8 cellular contexts compared by ENCODE assay signal in genomic region chr10:80144302-80145131, GRCh38. TPM values are rescaled to one million over a fixed set of nuclear protein-coding genes. Genes with fewer than 3 reads are reported as not detected.
A peak's percentile ranks its signal among the peaks of the same experiment; 100 is the strongest.
DNase-seq lines count a peak whose midpoint lies in the region; ATAC-seq and TF ChIP-seq lines count a peak whose summit lies in the region.

No MANE protein-coding gene starts in this region.

- DNase-seq in GM19238 (ENCODE audit: insufficient read length, low spot score) (peak; percentile 50), NCI-H510A treated with DMSO at 0.1 percent for 48 hours (lab: John Stamatoyannopoulos, UW) (peak; percentile 65), left kidney (ENCODE audit: low read depth, low spot score) (peak; percentile 18), thoracic aorta (ENCODE audit: low spot score) (no peak), NCI-H1930 (lab: John Stamatoyannopoulos, UW) (no peak), NCI-H446 (lab: John Stamatoyannopoulos, UW) (no peak)
- DNase-seq in activated effector memory CD4-positive, alpha-beta T cell treated with Interleukin-2 at 50 U/mL for 16 hours, result peak; percentile 15

- no peaks in the 10 kb centered on the region for H3K27me3 ChIP-seq in thoracic aorta (replicated peaks; ENCODE audit: insufficient read depth)

- H3K4me1 ChIP-seq in thoracic aorta (ENCODE audit: control insufficient read depth in 1 of 2, low read depth in 2 of 2), result peaks cover 11 to 19% of the 10 kb centered on the region in 2 donors

- no peaks in the 10 kb centered on the region for H3K9me3 ChIP-seq in thoracic aorta

- ATAC-seq in HG02943 (IDR thresholded peaks at IDR 0.05; ENCODE audit: low read depth, unreplicated experiment) (peak; percentile 57), thoracic aorta (ENCODE audit: insufficient number of reproducible peaks, low FRiP score, low read depth) (no peak)

- H3K27ac ChIP-seq in thoracic aorta, result peak overlapping the region; percentile 29 to 47

- peak overlapping the region; percentile 35 for H3K4me3 ChIP-seq in thoracic aorta

- H3K36me3 ChIP-seq in thoracic aorta, result no peaks in the 10 kb centered on the region

- no peak for TF ChIP-seq CTCF in thoracic aorta (IDR thresholded peaks at IDR 0.05)

RNA-seq across cellular contexts. Expression of gene PLAC9, which starts 12.0 kb away (rescaled TPM):
- total RNA-seq in thoracic aorta, result 100 to 1,000 TPM in 1 of 2 donors, 10 to 100 TPM in 1; 42.7 to 123 TPM

Comparison
In these comparisons a context has a peak if more than half of its experiments do, and no peak if none do; other contexts are left out.
1. DNase-seq: peak in GM19238 (single experiment), NCI-H510A treated with DMSO at 0.1 percent for 48 hours (single experiment), activated effector memory CD4-positive, alpha-beta T cell treated with Interleukin-2 at 50 U/mL for 16 hours (single experiment) and left kidney (single experiment); none in thoracic aorta (single experiment), NCI-H1930 (0 of 2) and NCI-H446 (0 of 2).